ENCODE assay signal across 18 cellular contexts in genomic region chr12:26090853-26091510, GRCh38. TPM values are rescaled to one million over a fixed set of nuclear protein-coding genes. Genes with fewer than 3 reads are reported as not detected.
DNase-seq lines count a peak whose midpoint lies in the region; ATAC-seq, FAIRE-seq and TF ChIP-seq lines count a peak whose summit lies in the region.
"Had no signal": no experiment of that assay in that cellular context is flagged by ENCODE, and none has a peak within 500 bp of the region (broad histone marks: within the 10 kb centered on the region; RNA-seq: fewer than 3 reads in every experiment).

No MANE protein-coding gene starts in this region.

- H3K4me1 ChIP-seq in mesenchymal stem cell (ENCODE audit: control insufficient read depth, insufficient read depth, low read depth, low read length) (peaks cover 4% of the 10 kb centered on the region), hepatocyte (ENCODE audit: insufficient read depth) (no peaks in the 10 kb centered on the region), spleen (no peaks in the 10 kb centered on the region)
- H3K4me1 ChIP-seq: esophagus squamous epithelium, heart right ventricle, psoas muscle had no signal

- H3K9me3 ChIP-seq in mesenchymal stem cell (ENCODE audit: control insufficient read depth, low read length) (no peaks in the 10 kb centered on the region), hepatocyte (ENCODE audit: low read depth) (no peaks in the 10 kb centered on the region), spleen (peaks cover 0 to 2% (median 0%) of the 10 kb centered on the region in 8 donors)
- H3K9me3 ChIP-seq: esophagus squamous epithelium, heart right ventricle, psoas muscle had no signal

- DNase-seq in Daoy (ENCODE audit: low read depth) (peak; percentile 27), HTR-8/SVneo (ENCODE audit: insufficient read length, low spot score) (no peak), astrocyte of the hippocampus (ENCODE audit: low read depth, low spot score) (peak; percentile 64), mesenchymal stem cell (no peak), hepatocyte (ENCODE audit: low spot score) (no peak), spleen (no peak), ecto neural progenitor cell (ENCODE audit: low spot score) (no peak)
- DNase-seq: activated CD4-positive, CD25-positive, alpha-beta regulatory T cell; AML-193; brain microvascular endothelial cell; esophagus squamous epithelium; heart right ventricle; naive thymus-derived CD4-positive, alpha-beta T cell; psoas muscle; T-helper 2 cell had no signal

- H3K36me3 ChIP-seq in mesenchymal stem cell (ENCODE audit: control insufficient read depth in 1 of 2, insufficient read depth in 2 of 2, low read depth in 1 of 2, low read length in 2 of 2) (peaks cover 0 to 3% of the 10 kb centered on the region in 2 experiments), hepatocyte (replicated peaks; ENCODE audit: insufficient read depth, low read depth) (no peaks in the 10 kb centered on the region), spleen (no peaks in the 10 kb centered on the region)
- H3K36me3 ChIP-seq: brain microvascular endothelial cell, esophagus squamous epithelium, heart right ventricle had no signal

- no peak overlapping the region for H3K9ac ChIP-seq in mesenchymal stem cell (ENCODE audit: low read length)

- H3K23ac ChIP-seq in mesenchymal stem cell (ENCODE audit: low read length in 2 of 2), result no peak overlapping the region

- H3K27ac ChIP-seq in mesenchymal stem cell (ENCODE audit: low read length, poor library complexity, severe bottlenecking), result no peak overlapping the region
- H3K27ac ChIP-seq in hepatocyte, result no peak overlapping the region
- no peak overlapping the region for H3K27ac ChIP-seq in spleen
- H3K27ac ChIP-seq: brain microvascular endothelial cell, esophagus squamous epithelium, heart right ventricle, psoas muscle had no signal

- H3K4me3 ChIP-seq in mesenchymal stem cell (ENCODE audit: insufficient read depth in 1 of 2, low read depth in 1 of 2, low read length in 2 of 2) (no peak overlapping the region), hepatocyte (no peak overlapping the region), spleen (no peak overlapping the region)
- H3K4me3 ChIP-seq: esophagus squamous epithelium, heart right ventricle, psoas muscle had no signal

- no peak for TF ChIP-seq POLR2A in spleen (IDR thresholded peaks at IDR 0.05)

- 75% methylated on average over 10 of the region's 11 CpGs for WGBS in mesenchymal stem cell
- WGBS in hepatocyte (ENCODE audit: low lambda C conversion rate, missing lambda C conversion rate), result 88% methylated on average over 11 of the region's 11 CpGs
- 81 to 91% (median 88%) methylated on average over 11 of the region's 11 CpGs for WGBS in spleen, 5 donors

- peak; percentile 59 for FAIRE-seq in HTR-8/SVneo (lab: Jason Lieb, UNC)
- FAIRE-seq: D721Med had no signal

- no peak overlapping the region for H4K8ac ChIP-seq in mesenchymal stem cell (ENCODE audit: low read length)

- no peak overlapping the region for H2BK120ac ChIP-seq in mesenchymal stem cell (ENCODE audit: low read depth, low read length)

- TF ChIP-seq CTCF in hepatocyte (IDR thresholded peaks at IDR 0.05; ENCODE audit: poor library complexity), result no peak
- no peak for TF ChIP-seq CTCF in spleen (IDR thresholded peaks at IDR 0.05 in 8 of 11, conservative IDR thresholded peaks at IDR 0.05 in 3 of 11)

- no peak for ATAC-seq in HG02973 (IDR thresholded peaks at IDR 0.05; ENCODE audit: unreplicated experiment)
- ATAC-seq: naive thymus-derived CD4-positive, alpha-beta T cell; Right ventricle myocardium inferior had no signal

- H3K79me2 ChIP-seq in hepatocyte, result no peaks in the 10 kb centered on the region

- intact Hi-C loops in spleen (cut with DNase I; ENCODE audit: low total_unique reads), result no loop called here

- no peak overlapping the region for H2BK5ac ChIP-seq in mesenchymal stem cell (ENCODE audit: low read depth, low read length, poor library complexity, severe bottlenecking)

- H4K91ac ChIP-seq in mesenchymal stem cell (ENCODE audit: low read length), result peak overlapping the region; percentile 7

- H2AFZ ChIP-seq in mesenchymal stem cell (ENCODE audit: low read depth, low read length), result no peak overlapping the region
- H2AFZ ChIP-seq in hepatocyte, result no peak overlapping the region

- H2BK15ac ChIP-seq in mesenchymal stem cell (ENCODE audit: low read depth, poor library complexity, severe bottlenecking), result no peak overlapping the region

- no peaks in the 10 kb centered on the region for H4K20me1 ChIP-seq in hepatocyte (ENCODE audit: insufficient read depth, poor library complexity, severe bottlenecking)

- no peak overlapping the region for H2BK12ac ChIP-seq in mesenchymal stem cell (ENCODE audit: low read length in 2 of 2)

- no peak overlapping the region for H3K14ac ChIP-seq in mesenchymal stem cell (ENCODE audit: low read length in 2 of 2)

- no peaks in the 10 kb centered on the region for H3K79me1 ChIP-seq in mesenchymal stem cell (replicated peaks; ENCODE audit: low read length, poor library complexity, severe bottlenecking)

- H3K18ac ChIP-seq in mesenchymal stem cell (ENCODE audit: low read depth in 1 of 2, low read length in 2 of 2), result no peak overlapping the region

- H3K27me3 ChIP-seq in mesenchymal stem cell (ENCODE audit: control insufficient read depth in 1 of 2, insufficient read depth in 1 of 2, low read length in 2 of 2) (no peaks in the 10 kb centered on the region), hepatocyte (no peaks in the 10 kb centered on the region), spleen (replicated peaks in 1 of 7) (no peaks in the 10 kb centered on the region)
- H3K27me3 ChIP-seq: brain microvascular endothelial cell, esophagus squamous epithelium, heart right ventricle had no signal

- no peaks in the 10 kb centered on the region for H3K9me2 ChIP-seq in hepatocyte (replicated peaks; ENCODE audit: insufficient read depth)

- H3K4me2 ChIP-seq in mesenchymal stem cell (ENCODE audit: low read length, poor library complexity, severe bottlenecking), result no peak overlapping the region
- H3K4me2 ChIP-seq in hepatocyte, result no peak overlapping the region

- no peak overlapping the region for H2AK5ac ChIP-seq in mesenchymal stem cell (ENCODE audit: low read length, severe bottlenecking)

- no peak overlapping the region for H3K4ac ChIP-seq in mesenchymal stem cell (ENCODE audit: low read depth in 1 of 2, low read length in 2 of 2)

RNA-seq across cellular contexts. Expression of gene BHLHE41, which starts 33.9 kb away (rescaled TPM):
- 25.3 and 29.1 TPM in 2 replicates for total RNA-seq in Daoy (2014; rRNA removed; shearing (Covaris generic))
- polyA plus RNA-seq in mesenchymal stem cell (2013, experiment 1 of 2), result 10.1 TPM
- polyA plus RNA-seq in mesenchymal stem cell (2013, experiment 2 of 2), result 9.7 TPM
- total RNA-seq in hepatocyte, result 1.6 and 2.4 TPM in 2 replicates
- 3.6 and 4.9 TPM in 2 replicates for polyA plus RNA-seq in hepatocyte
- total RNA-seq in spleen, result 10 to 100 TPM in 6 of 7 donors, 1 to 10 TPM in 1; 7.2 to 46.9 (median 27.0) TPM
- 10 to 100 TPM in 2 of 3 donors, 1 to 10 TPM in 1; 8.7 to 22.9 (median 19.5) TPM for polyA plus RNA-seq in spleen
- polyA plus RNA-seq: naive thymus-derived CD4-positive, alpha-beta T cell had no signal

Comparison
In these comparisons a context has a peak if more than half of its experiments do, and no peak if none do; other contexts are left out.
1. DNase-seq: peak in Daoy (single experiment) and astrocyte of the hippocampus (single experiment); none in HTR-8/SVneo (single experiment), mesenchymal stem cell (single experiment), hepatocyte (single experiment), spleen (single experiment) and ecto neural progenitor cell (single experiment).